Comparison of ENCODE assay signal across 1 cellular context in genomic region chr13:114132419-114133121, GRCh38.
TF ChIP-seq lines count a peak whose summit lies in the region.

RASA3 (minus strand) TSS chr13:114132623; CDS start chr13:114132489, 134 bp downstream.

TF ChIP-seq in H1, 55 proteins besides CTCF, POLR2A, EP300 and RAD21 (continued from another document):
- TF ChIP-seq BRCA1 (IDR thresholded peaks at IDR 0.05; ENCODE audit: low read depth, low read length): no peak
- TF ChIP-seq NANOG (IDR thresholded peaks at IDR 0.05; ENCODE audit: insufficient read depth, low read depth, low read length, poor library complexity, severe bottlenecking): no peak
- TF ChIP-seq SIN3A (conservative IDR thresholded peaks at IDR 0.05 in 1 of 2, IDR thresholded peaks at IDR 0.05 in 1 of 2; ENCODE audit: low read depth in 1 of 2, low read length in 2 of 2): peak in 1 of 2 experiments; percentile 10; a peak in 1 of 4 replicates
- no peak for TF ChIP-seq CBX8 (IDR thresholded peaks at IDR 0.05; ENCODE audit: borderline replicate concordance, low read depth, low read length)
